ENCODE assay signal across 9 cellular contexts in the genomic region with DNA sequence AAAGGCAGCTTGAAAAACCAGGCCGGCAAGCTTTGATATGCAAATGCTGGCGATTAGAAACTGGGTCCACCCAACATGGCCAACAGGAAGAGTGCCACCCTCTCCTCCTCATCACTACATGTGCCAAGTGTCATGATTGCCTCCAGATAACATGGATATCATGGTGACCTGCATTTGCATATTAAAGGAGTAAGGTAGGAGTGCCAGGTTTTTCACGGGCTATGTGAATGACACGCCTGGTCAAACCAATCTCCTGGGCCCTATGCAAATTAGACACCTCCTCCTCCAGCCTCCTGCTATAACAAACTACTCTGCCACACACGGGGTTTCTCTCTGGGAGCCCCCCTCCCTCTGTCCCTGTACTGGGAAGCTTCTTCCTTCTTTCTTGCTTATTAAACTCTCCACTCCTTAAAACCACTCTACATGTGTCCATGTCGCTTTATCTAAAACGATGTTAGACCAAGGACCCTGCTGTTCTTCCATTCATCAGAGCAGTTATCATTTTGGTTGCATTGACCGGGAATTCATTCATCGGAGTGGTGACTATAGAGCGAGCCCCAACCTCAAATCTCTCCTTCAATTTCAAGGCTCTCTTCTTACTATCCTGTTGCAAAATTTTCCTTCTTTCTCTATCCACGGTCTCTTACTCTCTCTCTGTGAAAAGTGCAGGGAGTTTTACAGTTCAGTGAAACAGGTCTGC. TPM values are rescaled to one million over a fixed set of nuclear protein-coding genes. Genes with fewer than 3 reads are reported as not detected.
DNase-seq lines count a peak whose midpoint lies in the region; ATAC-seq and TF ChIP-seq lines count a peak whose summit lies in the region.
"Had no signal": no experiment of that assay in that cellular context is flagged by ENCODE, and none has a peak within 500 bp of the region (broad histone marks: within the 10 kb centered on the region; RNA-seq: fewer than 3 reads in every experiment).

No MANE protein-coding gene starts in this region.

- DNase-seq in activated CD4-positive, alpha-beta T cell treated with anti-CD3 and anti-CD28 coated beads for 36 hours, result no peak
- no peak for DNase-seq in activated CD4-positive, alpha-beta T cell treated with anti-CD3 and anti-CD28 coated beads, Interleukin-2, amount 10 ng/mL, durations not matched to agents 7 days and 5 days
- DNase-seq in T-helper 17 cell, result no peak
- DNase-seq in iPS DF 19.7 (ENCODE audit: low read depth, low spot score), result peak; percentile 78
- DNase-seq in A673 (ENCODE audit: low spot score), result no peak
- DNase-seq in stimulated activated CD8-positive, alpha-beta memory T cell treated with anti-CD3 and anti-CD28 coated beads, Interleukin-4, amount 100 ng/mL, for 48 hours, result no peak

- H3K27ac ChIP-seq in A673 (ENCODE audit: low read depth, low read length, poor library complexity, severe bottlenecking), result no peak overlapping the region

- POLR2A ChIA-PET in activated CD4-positive, alpha-beta T cell treated with anti-CD3 and anti-CD28 coated beads for 36 hours (lab: Charles Lee), result no interaction called here
- POLR2A ChIA-PET in activated CD4-positive, alpha-beta T cell treated with anti-CD3 and anti-CD28 coated beads, Interleukin-2, amount 10 ng/mL, durations not matched to agents 7 days and 5 days (lab: Charles Lee), result no interaction called here
- POLR2A ChIA-PET in A673 (lab: Charles Lee; ENCODE audit: low non-redundant PET), result no interaction called here

- H3K27ac Mint-ChIP-seq in activated CD4-positive, alpha-beta T cell treated with anti-CD3 and anti-CD28 coated beads for 36 hours, result no peak overlapping the region
- H3K27ac Mint-ChIP-seq in activated CD4-positive, alpha-beta T cell treated with anti-CD3 and anti-CD28 coated beads, Interleukin-2, amount 10 ng/mL, durations not matched to agents 7 days and 5 days, result no peak overlapping the region
- H3K27ac Mint-ChIP-seq in T-helper 17 cell, result no peak overlapping the region
- peak overlapping the region; percentile 5 for H3K27ac Mint-ChIP-seq in stimulated activated memory B cell treated with anti-CD40 and anti-IgM and Interleukin-4, amounts not matched to agents 10 μg/mL and 1 μg/mL and 100 μg/mL, for 72 hours

- CTCF ChIA-PET in activated CD4-positive, alpha-beta T cell treated with anti-CD3 and anti-CD28 coated beads for 36 hours (lab: Charles Lee), result interaction anchor here (0.6 to 2.0 kb wide), 18 partner anchors 11 to 418 kb away, joined by 3 to 11 read pairs (median 4); no protein-coding TSS in a partner anchor
- CTCF ChIA-PET in activated CD4-positive, alpha-beta T cell treated with anti-CD3 and anti-CD28 coated beads, Interleukin-2, amount 10 ng/mL, durations not matched to agents 7 days and 5 days (lab: Charles Lee), result no interaction called here
- CTCF ChIA-PET in A673 (lab: Charles Lee), result interaction anchor here (0.6 kb wide), 1 partner anchor 143 kb away, joined by 4 read pairs; no protein-coding TSS in a partner anchor

- no peaks in the 10 kb centered on the region for H3K27me3 ChIP-seq in A673 (replicated peaks; ENCODE audit: insufficient read depth, low read depth, low read length, poor library complexity)

- H3K36me3 ChIP-seq in A673 (ENCODE audit: insufficient read depth, low read length, poor library complexity, severe bottlenecking), result no peaks in the 10 kb centered on the region

- H3K9me3 ChIP-seq in T-helper 17 cell (ENCODE audit: control insufficient read depth, low read length, poor library complexity, severe bottlenecking) (no peaks in the 10 kb centered on the region), A673 (ENCODE audit: low read depth, low read length, poor library complexity, severe bottlenecking) (no peaks in the 10 kb centered on the region)

- H3K4me1 Mint-ChIP-seq in activated CD4-positive, alpha-beta T cell treated with anti-CD3 and anti-CD28 coated beads for 36 hours, result peaks cover 23% of the 10 kb centered on the region
- H3K4me1 Mint-ChIP-seq in activated CD4-positive, alpha-beta T cell treated with anti-CD3 and anti-CD28 coated beads, Interleukin-2, amount 10 ng/mL, durations not matched to agents 7 days and 5 days, result peaks cover 25% of the 10 kb centered on the region
- peaks cover 22% of the 10 kb centered on the region for H3K4me1 Mint-ChIP-seq in T-helper 17 cell
- peaks cover 11% of the 10 kb centered on the region for H3K4me1 Mint-ChIP-seq in stimulated activated memory B cell treated with anti-CD40 and anti-IgM and Interleukin-4, amounts not matched to agents 10 μg/mL and 1 μg/mL and 100 μg/mL, for 72 hours

- no peak for TF ChIP-seq CTCF in A673 (conservative IDR thresholded peaks at IDR 0.05; ENCODE audit: low read depth, low read length)

- no peaks in the 10 kb centered on the region for H3K36me3 Mint-ChIP-seq in activated CD4-positive, alpha-beta T cell treated with anti-CD3 and anti-CD28 coated beads for 36 hours (ENCODE audit: low read depth)
- H3K36me3 Mint-ChIP-seq in activated CD4-positive, alpha-beta T cell treated with anti-CD3 and anti-CD28 coated beads, Interleukin-2, amount 10 ng/mL, durations not matched to agents 7 days and 5 days (ENCODE audit: low read depth), result no peaks in the 10 kb centered on the region
- H3K36me3 Mint-ChIP-seq in T-helper 17 cell (ENCODE audit: low read depth), result no peaks in the 10 kb centered on the region
- no peaks in the 10 kb centered on the region for H3K36me3 Mint-ChIP-seq in stimulated activated memory B cell treated with anti-CD40 and anti-IgM and Interleukin-4, amounts not matched to agents 10 μg/mL and 1 μg/mL and 100 μg/mL, for 72 hours

- ATAC-seq in activated CD4-positive, alpha-beta T cell treated with anti-CD3 and anti-CD28 coated beads for 36 hours, result no peak
- ATAC-seq in T-helper 17 cell (peak; percentile 5), HG03378 (IDR thresholded peaks at IDR 0.05; ENCODE audit: unreplicated experiment) (no peak)
- no peak for ATAC-seq in stimulated activated memory B cell treated with anti-CD40 and anti-IgM and Interleukin-4, amounts not matched to agents 10 μg/mL and 1 μg/mL and 100 μg/mL, for 72 hours

- H3K4me1 ChIP-seq in A673 (ENCODE audit: insufficient read depth, low read length, poor library complexity, severe bottlenecking), result no peaks in the 10 kb centered on the region

- intact Hi-C loops in activated CD4-positive, alpha-beta T cell treated with anti-CD3 and anti-CD28 coated beads for 36 hours (cut with DNase I, micrococcal nuclease), result loop anchor here (1.0 to 5.0 kb wide), 7 partner anchors 50 to 496 kb away; a partner anchor contains a TSS
- intact Hi-C loops in A673 (cut with micrococcal nuclease; ENCODE audit: unreplicated experiment), result loop anchor here (1.0 to 2.0 kb wide), 4 partner anchors 49 to 496 kb away; no protein-coding TSS in a partner anchor

- no peak overlapping the region for H3K4me3 ChIP-seq in A673 (ENCODE audit: low read depth, low read length, poor library complexity, severe bottlenecking)

- H3K4me3 Mint-ChIP-seq in activated CD4-positive, alpha-beta T cell treated with anti-CD3 and anti-CD28 coated beads for 36 hours, result peak overlapping the region; percentile 57
- no peak overlapping the region for H3K4me3 Mint-ChIP-seq in activated CD4-positive, alpha-beta T cell treated with anti-CD3 and anti-CD28 coated beads, Interleukin-2, amount 10 ng/mL, durations not matched to agents 7 days and 5 days
- peak overlapping the region; percentile 89 for H3K4me3 Mint-ChIP-seq in T-helper 17 cell
- H3K4me3 Mint-ChIP-seq in stimulated activated memory B cell treated with anti-CD40 and anti-IgM and Interleukin-4, amounts not matched to agents 10 μg/mL and 1 μg/mL and 100 μg/mL, for 72 hours, result peak overlapping the region; percentile 64

- peaks cover 6% of the 10 kb centered on the region for H3K27me3 Mint-ChIP-seq in activated CD4-positive, alpha-beta T cell treated with anti-CD3 and anti-CD28 coated beads for 36 hours
- peaks cover 9% of the 10 kb centered on the region for H3K27me3 Mint-ChIP-seq in activated CD4-positive, alpha-beta T cell treated with anti-CD3 and anti-CD28 coated beads, Interleukin-2, amount 10 ng/mL, durations not matched to agents 7 days and 5 days
- H3K27me3 Mint-ChIP-seq in T-helper 17 cell, result peaks cover 26% of the 10 kb centered on the region
- peaks cover 68% of the 10 kb centered on the region for H3K27me3 Mint-ChIP-seq in stimulated activated memory B cell treated with anti-CD40 and anti-IgM and Interleukin-4, amounts not matched to agents 10 μg/mL and 1 μg/mL and 100 μg/mL, for 72 hours

- no peaks in the 10 kb centered on the region for H3K9me3 Mint-ChIP-seq in activated CD4-positive, alpha-beta T cell treated with anti-CD3 and anti-CD28 coated beads for 36 hours (ENCODE audit: low read depth)
- no peaks in the 10 kb centered on the region for H3K9me3 Mint-ChIP-seq in activated CD4-positive, alpha-beta T cell treated with anti-CD3 and anti-CD28 coated beads, Interleukin-2, amount 10 ng/mL, durations not matched to agents 7 days and 5 days
- H3K9me3 Mint-ChIP-seq in stimulated activated memory B cell treated with anti-CD40 and anti-IgM and Interleukin-4, amounts not matched to agents 10 μg/mL and 1 μg/mL and 100 μg/mL, for 72 hours, result no peaks in the 10 kb centered on the region

- BruUV-seq in A673 (replicated peaks; lab: Mats Ljungman, UMichigan), result no TSS peak

RNA-seq across cellular contexts. Expression of a gene that starts 27.5 kb away (rescaled TPM):
- not detected for total RNA-seq in activated CD4-positive, alpha-beta T cell treated with anti-CD3 and anti-CD28 coated beads for 36 hours
- not detected for total RNA-seq in activated CD4-positive, alpha-beta T cell treated with anti-CD3 and anti-CD28 coated beads, Interleukin-2, amount 10 ng/mL, durations not matched to agents 7 days and 5 days
- total RNA-seq in T-helper 17 cell (not detected), A673 (2021) (not detected in 2 replicates)
- total RNA-seq: dermis microvascular lymphatic vessel endothelial cell had no signal

RNA-seq across cellular contexts. Expression of a gene that starts 57.4 kb away (rescaled TPM):
- not detected for total RNA-seq in activated CD4-positive, alpha-beta T cell treated with anti-CD3 and anti-CD28 coated beads for 36 hours
- not detected for total RNA-seq in activated CD4-positive, alpha-beta T cell treated with anti-CD3 and anti-CD28 coated beads, Interleukin-2, amount 10 ng/mL, durations not matched to agents 7 days and 5 days
- not detected for total RNA-seq in T-helper 17 cell
- not detected in 2 replicates for total RNA-seq in A673 (2021)
